23 cellular contexts compared by ENCODE assay signal in the genomic region with DNA sequence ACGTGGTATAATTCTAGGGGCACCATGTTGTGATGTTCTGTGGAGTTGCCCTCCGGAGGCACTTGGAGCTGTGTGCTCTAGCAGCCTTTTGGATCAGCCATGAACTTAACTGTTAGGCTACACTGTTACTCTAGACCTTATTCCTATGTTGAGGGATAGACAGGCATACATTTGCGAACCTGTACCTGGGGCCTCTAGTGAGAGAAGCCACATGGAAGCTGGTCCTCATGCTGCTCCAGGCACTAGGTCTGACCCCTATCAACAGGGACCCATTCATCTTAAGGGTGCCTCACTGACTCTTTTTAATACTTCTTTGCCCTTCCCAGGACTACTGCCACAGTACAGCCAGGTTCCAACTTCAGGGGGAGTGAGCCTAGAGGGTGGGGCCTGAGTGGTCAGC.
"Had no signal": no experiment of that assay in that cellular context is flagged by ENCODE, and none has a peak within 500 bp of the region (broad histone marks: within the 10 kb centered on the region; RNA-seq: fewer than 3 reads in every experiment).

No MANE protein-coding gene starts in this region.

- H3K9me3 Mint-ChIP-seq: activated naive CD8-positive, alpha-beta T cell treated with anti-CD3 and anti-CD28 coated beads, Interleukin-2, amount 50 U/mL, for 24 hours; endodermal cell; nephron progenitor cell; stimulated activated naive CD8-positive, alpha-beta T cell treated with anti-CD3 and anti-CD28 coated beads, Interleukin-15, Interleukin-2, amounts not matched to agents 100 ng/mL and 50 ng/mL, for 24 hours had no signal

- DNase-seq: activated CD4-positive, alpha-beta T cell treated with anti-CD3 and anti-CD28 coated beads, Interleukin-2, amount 50 U/mL, for 4 hours; activated naive CD4-positive, alpha-beta T cell treated with Interleukin-2 at 50 U/mL for 16 hours; activated naive CD8-positive, alpha-beta T cell treated with anti-CD3 and anti-CD28 coated beads, Interleukin-2, amount 50 U/mL, for 24 hours; activated T-cell treated with anti-CD3 and anti-CD28 coated beads, Interleukin-2, amount 50 U/mL, for 1 hour; cerebellar nuclear complex; endodermal cell; head of caudate nucleus; hypothalamus; left ventricle myocardium inferior; midbrain; nephron progenitor cell; nucleus accumbens; right cardiac atrium; stimulated activated CD4-positive, alpha-beta T cell treated with anti-CD3 and anti-CD28 coated beads, Interleukin-12 subunit alpha, Interleukin-12 subunit beta, amount 100 ng/mL, for 4 hours; stimulated activated CD4-positive, alpha-beta T cell treated with anti-CD3 and anti-CD28 coated beads, Interleukin-4, amount 100 ng/mL, for 4 hours; substantia nigra; T-helper 17 cell; thyroid gland; upper lobe of right lung had no signal

- H3K4me3 Mint-ChIP-seq: activated naive CD8-positive, alpha-beta T cell treated with anti-CD3 and anti-CD28 coated beads, Interleukin-2, amount 50 U/mL, for 24 hours; endodermal cell; nephron progenitor cell; stimulated activated naive CD8-positive, alpha-beta T cell treated with anti-CD3 and anti-CD28 coated beads, Interleukin-15, Interleukin-2, amounts not matched to agents 100 ng/mL and 50 ng/mL, for 24 hours; T-helper 17 cell had no signal

- H3K4me3 ChIP-seq: coronary artery, gastroesophageal sphincter, left ventricle myocardium inferior, thyroid gland, upper lobe of right lung had no signal

- ATAC-seq: activated CD4-positive, CD25-positive, alpha-beta regulatory T cell treated with anti-CD3 and anti-CD28 coated beads, Interleukin-2, amount 50 U/mL, for 24 hours; activated naive CD8-positive, alpha-beta T cell treated with anti-CD3 and anti-CD28 coated beads, Interleukin-2, amount 50 U/mL, for 24 hours; gastroesophageal sphincter; T-helper 17 cell; upper lobe of right lung had no signal

- H3K27me3 Mint-ChIP-seq: stimulated activated naive CD8-positive, alpha-beta T cell treated with anti-CD3 and anti-CD28 coated beads, Interleukin-15, Interleukin-2, amounts not matched to agents 100 ng/mL and 50 ng/mL, for 24 hours had no signal

- H3K27ac Mint-ChIP-seq: activated naive CD8-positive, alpha-beta T cell treated with anti-CD3 and anti-CD28 coated beads, Interleukin-2, amount 50 U/mL, for 24 hours; endodermal cell; nephron progenitor cell; stimulated activated naive CD8-positive, alpha-beta T cell treated with anti-CD3 and anti-CD28 coated beads, Interleukin-15, Interleukin-2, amounts not matched to agents 100 ng/mL and 50 ng/mL, for 24 hours; T-helper 17 cell had no signal
